ENCODE assay signal across 19 cellular contexts in the genomic region with DNA sequence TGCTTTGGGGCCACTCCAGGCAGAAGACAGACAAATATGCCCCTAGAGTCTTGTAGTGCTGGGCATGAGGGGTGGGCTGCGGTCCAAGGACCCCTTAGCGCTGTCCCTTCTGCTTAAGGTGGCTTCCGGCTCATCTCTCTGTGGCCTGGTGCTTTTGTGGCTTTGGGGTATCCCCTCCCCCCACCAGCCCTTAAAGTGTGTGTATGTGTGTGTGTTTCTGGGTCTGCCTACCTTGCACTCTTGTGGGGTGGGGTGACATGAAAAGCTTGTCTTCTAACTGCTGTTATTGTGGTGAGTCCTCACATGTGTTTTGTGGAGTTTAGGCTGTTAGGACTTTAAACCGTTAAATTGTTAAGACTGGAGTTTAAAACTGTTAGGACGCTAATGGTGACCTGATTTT. TPM values are rescaled to one million over a fixed set of nuclear protein-coding genes. Genes with fewer than 3 reads are reported as not detected.
DNase-seq lines count a peak whose midpoint lies in the region; ATAC-seq and TF ChIP-seq lines count a peak whose summit lies in the region.
"Had no signal": no experiment of that assay in that cellular context is flagged by ENCODE, and none has a peak within 500 bp of the region (broad histone marks: within the 10 kb centered on the region; RNA-seq: fewer than 3 reads in every experiment).

No MANE protein-coding gene starts in this region.

- H3K36me3 ChIP-seq in left ventricle myocardium inferior (peaks cover 15% of the 10 kb centered on the region), vagina (peaks cover 0 to 10% of the 10 kb centered on the region in 2 donors)
- peaks cover 0 to 12% (median 4%) of the 10 kb centered on the region in 3 experiments for H3K36me3 ChIP-seq in naive thymus-derived CD4-positive, alpha-beta T cell (ENCODE audit: control insufficient read depth in 2 of 3, insufficient read depth in 3 of 3, low read length in 3 of 3)
- H3K36me3 ChIP-seq: breast epithelium had no signal

- H3K36me3 Mint-ChIP-seq in activated CD8-positive, alpha-beta T cell treated with anti-CD3 and anti-CD28 coated beads for 36 hours (ENCODE audit: low read depth), result peaks cover 46% of the 10 kb centered on the region
- H3K36me3 Mint-ChIP-seq in naive thymus-derived CD4-positive, alpha-beta T cell, result peaks cover 4 to 46% (median 18%) of the 10 kb centered on the region in 5 donors

- no peak overlapping the region for H3K4me3 Mint-ChIP-seq in activated CD8-positive, alpha-beta T cell treated with anti-CD3 and anti-CD28 coated beads for 36 hours
- H3K4me3 Mint-ChIP-seq in naive thymus-derived CD4-positive, alpha-beta T cell, result peak overlapping the region in 8 of 10 donors; percentile 25 to 79 (median 49)
- H3K4me3 Mint-ChIP-seq: activated naive CD4-positive, alpha-beta T cell treated with anti-CD3 and anti-CD28 coated beads, Interleukin-2, amount 10 ng/mL, durations not matched to agents 7 days and 5 days had no signal

- peaks cover 53% of the 10 kb centered on the region for H3K4me1 Mint-ChIP-seq in activated CD8-positive, alpha-beta T cell treated with anti-CD3 and anti-CD28 coated beads for 36 hours (ENCODE audit: low read depth)
- peaks cover 37 to 74% (median 69%) of the 10 kb centered on the region in 7 donors for H3K4me1 Mint-ChIP-seq in naive thymus-derived CD4-positive, alpha-beta T cell

- intact Hi-C loops in left ventricle myocardium inferior (cut with micrococcal nuclease), result no loop called here
- intact Hi-C loops in cardiac septum (cut with DNase I), result no loop called here
- intact Hi-C loops in activated CD8-positive, alpha-beta T cell treated with anti-CD3 and anti-CD28 coated beads for 36 hours (cut with micrococcal nuclease), result no loop called here
- intact Hi-C loops in naive thymus-derived CD4-positive, alpha-beta T cell (cut with micrococcal nuclease), result loop anchor here in 1 of 2 donors (2.0 kb wide), 1 partner anchor 22 kb away; no protein-coding TSS in a partner anchor
- intact Hi-C loops in vagina (cut with DNase I), result no loop called here

- H3K27ac ChIP-seq in left ventricle myocardium inferior (replicated peaks), result peak overlapping the region; percentile 18
- H3K27ac ChIP-seq in naive thymus-derived CD4-positive, alpha-beta T cell (ENCODE audit: low read depth, low read length), result no peak overlapping the region
- H3K27ac ChIP-seq in vagina, result no peak overlapping the region
- H3K27ac ChIP-seq: right lobe of liver had no signal

- POLR2A ChIA-PET in activated CD8-positive, alpha-beta T cell treated with anti-CD3 and anti-CD28 coated beads for 36 hours (lab: Charles Lee), result interaction anchor here (2.5 kb wide), 1 partner anchor 23 kb away, joined by 9 read pairs; the partner anchor contains the start of gene MARCHF6
- POLR2A ChIA-PET in naive thymus-derived CD4-positive, alpha-beta T cell (lab: Charles Lee), result no interaction called here

- H3K4me3 ChIP-seq in left ventricle myocardium inferior, result no peak overlapping the region
- H3K4me3 ChIP-seq in naive thymus-derived CD4-positive, alpha-beta T cell (ENCODE audit: low read length), result no peak overlapping the region
- H3K4me3 ChIP-seq in vagina, result no peak overlapping the region
- H3K4me3 ChIP-seq: breast epithelium, esophagus squamous epithelium, right lobe of liver had no signal

- peaks cover 66% of the 10 kb centered on the region for H3K4me1 ChIP-seq in left ventricle myocardium inferior
- H3K4me1 ChIP-seq in naive thymus-derived CD4-positive, alpha-beta T cell (ENCODE audit: control insufficient read depth in 2 of 2, insufficient read depth in 2 of 2, low read length in 2 of 2), result peaks cover 13 to 28% of the 10 kb centered on the region in 2 donors
- peaks cover 58% of the 10 kb centered on the region for H3K4me1 ChIP-seq in vagina

- no peaks in the 10 kb centered on the region for H3K27me3 Mint-ChIP-seq in activated CD8-positive, alpha-beta T cell treated with anti-CD3 and anti-CD28 coated beads for 36 hours
- H3K27me3 Mint-ChIP-seq in naive thymus-derived CD4-positive, alpha-beta T cell, result no peaks in the 10 kb centered on the region
- H3K27me3 Mint-ChIP-seq: activated naive CD4-positive, alpha-beta T cell treated with anti-CD3 and anti-CD28 coated beads, Interleukin-2, amount 10 ng/mL, durations not matched to agents 7 days and 5 days had no signal

- peak; percentile 72 for ATAC-seq in activated CD8-positive, alpha-beta T cell treated with anti-CD3 and anti-CD28 coated beads for 36 hours
- peak; percentile 54 for ATAC-seq in naive thymus-derived CD4-positive, alpha-beta T cell
- no peak for ATAC-seq in GM21447 (IDR thresholded peaks at IDR 0.05; ENCODE audit: unreplicated experiment)

- CTCF ChIA-PET in activated CD8-positive, alpha-beta T cell treated with anti-CD3 and anti-CD28 coated beads for 36 hours (lab: Charles Lee), result interaction anchor here (0.8 to 1.8 kb wide), 4 partner anchors 10 to 93 kb away, joined by 3 to 7 read pairs (median 4); no protein-coding TSS in a partner anchor
- CTCF ChIA-PET in naive thymus-derived CD4-positive, alpha-beta T cell (lab: Charles Lee), result interaction anchor here (0.6 kb wide), 2 partner anchors 8 to 75 kb away, joined by 3 read pairs; no protein-coding TSS in a partner anchor

- no peak for TF ChIP-seq POLR2A in vagina (IDR thresholded peaks at IDR 0.05)

- TF ChIP-seq CTCF in left ventricle myocardium inferior (IDR thresholded peaks at IDR 0.05; ENCODE audit: borderline replicate concordance) (no peak), vagina (IDR thresholded peaks at IDR 0.05) (no peak)
- no peak for TF ChIP-seq CTCF in activated CD8-positive, alpha-beta T cell treated with anti-CD3 and anti-CD28 coated beads for 36 hours (IDR thresholded peaks at IDR 0.05)

- no peaks in the 10 kb centered on the region for H3K9me3 Mint-ChIP-seq in activated CD8-positive, alpha-beta T cell treated with anti-CD3 and anti-CD28 coated beads for 36 hours
- H3K9me3 Mint-ChIP-seq in naive thymus-derived CD4-positive, alpha-beta T cell, result peaks cover 0 to 2% (median 0%) of the 10 kb centered on the region in 11 donors

- H3K27ac Mint-ChIP-seq in activated CD8-positive, alpha-beta T cell treated with anti-CD3 and anti-CD28 coated beads for 36 hours, result peak overlapping the region; percentile 53
- H3K27ac Mint-ChIP-seq in naive thymus-derived CD4-positive, alpha-beta T cell, result peak overlapping the region in 4 of 9 donors; percentile 22 to 60 (median 55)
- H3K27ac Mint-ChIP-seq: activated naive CD4-positive, alpha-beta T cell treated with anti-CD3 and anti-CD28 coated beads, Interleukin-2, amount 10 ng/mL, durations not matched to agents 7 days and 5 days had no signal

- no peak for DNase-seq in left ventricle myocardium inferior
- no peak for DNase-seq in cardiac septum (ENCODE audit: low spot score)
- DNase-seq in activated CD8-positive, alpha-beta T cell treated with anti-CD3 and anti-CD28 coated beads for 36 hours, result peak; percentile 52
- DNase-seq in naive thymus-derived CD4-positive, alpha-beta T cell, result no peak
- no peak for DNase-seq in DMS153 (lab: John Stamatoyannopoulos, UW)
- DNase-seq in DMS 273 (lab: John Stamatoyannopoulos, UW; ENCODE audit: unreplicated experiment), result no peak
- DNase-seq in vagina (ENCODE audit: extremely low spot score in 2 of 2), result no peak
- DNase-seq: activated naive CD4-positive, alpha-beta T cell treated with anti-CD3 and anti-CD28 coated beads, Interleukin-2, amount 10 ng/mL, durations not matched to agents 7 days and 5 days; Calu3; esophagus squamous epithelium; head of caudate nucleus; kidney; mesenchymal stem cell; NCI-H2081; right lobe of liver; SIG-M5 had no signal

- no peaks in the 10 kb centered on the region for H3K27me3 ChIP-seq in left ventricle myocardium inferior (ENCODE audit: low read depth)
- no peaks in the 10 kb centered on the region for H3K27me3 ChIP-seq in naive thymus-derived CD4-positive, alpha-beta T cell (ENCODE audit: control insufficient read depth in 2 of 2, insufficient read depth in 2 of 2, low read length in 2 of 2)
- H3K27me3 ChIP-seq in vagina, result no peaks in the 10 kb centered on the region
- H3K27me3 ChIP-seq: breast epithelium, esophagus squamous epithelium, neutrophil, right lobe of liver had no signal

- H3K9me3 ChIP-seq in left ventricle myocardium inferior (replicated peaks) (no peaks in the 10 kb centered on the region), vagina (no peaks in the 10 kb centered on the region)
- H3K9me3 ChIP-seq in naive thymus-derived CD4-positive, alpha-beta T cell (ENCODE audit: control insufficient read depth in 2 of 3, low read length in 3 of 3), result no peaks in the 10 kb centered on the region
- H3K9me3 ChIP-seq: breast epithelium, esophagus squamous epithelium, neutrophil, right lobe of liver had no signal

RNA-seq across cellular contexts. Expression of gene MARCHF6, which starts 23.6 kb away (rescaled TPM):
- 162 TPM for total RNA-seq in left ventricle myocardium inferior
- total RNA-seq in cardiac septum, result 142 TPM
- total RNA-seq in activated CD8-positive, alpha-beta T cell treated with anti-CD3 and anti-CD28 coated beads for 36 hours, result 10 to 100 TPM; 92.8 to 95.6 TPM
- 100 to 1,000 TPM in 4 of 5 experiments, 10 to 100 TPM in 1; 85.4 to 211 (median 180) TPM for total RNA-seq in naive thymus-derived CD4-positive, alpha-beta T cell
- 10 to 100 TPM; 42.5 to 49.4 TPM for polyA plus RNA-seq in naive thymus-derived CD4-positive, alpha-beta T cell
- total RNA-seq in vagina, result 68.8 TPM
